ENCODE assay signal across 8 cellular contexts in genomic region chr18:25350561-25351201, GRCh38. TPM values are rescaled to one million over a fixed set of nuclear protein-coding genes. Genes with fewer than 3 reads are reported as not detected.
DNase-seq lines count a peak whose midpoint lies in the region; ATAC-seq, FAIRE-seq and TF ChIP-seq lines count a peak whose summit lies in the region.

No MANE protein-coding gene starts in this region.

- peaks cover 14% of the 10 kb centered on the region for H3K4me1 Mint-ChIP-seq in activated naive CD4-positive, alpha-beta T cell treated with anti-CD3 and anti-CD28 coated beads, Interleukin-2, amount 10 ng/mL, durations not matched to agents 7 days and 5 days
- peaks cover 8% of the 10 kb centered on the region for H3K4me1 Mint-ChIP-seq in activated naive CD8-positive, alpha-beta T cell treated with anti-CD3 and anti-CD28 coated beads for 36 hours

- H3K4me3 Mint-ChIP-seq in activated naive CD4-positive, alpha-beta T cell treated with anti-CD3 and anti-CD28 coated beads, Interleukin-2, amount 10 ng/mL, durations not matched to agents 7 days and 5 days: peak overlapping the region; percentile 70
- peak overlapping the region; percentile 80 for H3K4me3 Mint-ChIP-seq in activated naive CD8-positive, alpha-beta T cell treated with anti-CD3 and anti-CD28 coated beads for 36 hours

- TF ChIP-seq CTCF in cardiac muscle cell (IDR thresholded peaks at IDR 0.05; ENCODE audit: low read depth, low read length) (no peak), osteoblast (IDR thresholded peaks at IDR 0.05; ENCODE audit: extremely low read depth, low read depth, low read length) (no peak), D721Med (IDR thresholded peaks at IDR 0.05; ENCODE audit: insufficient read depth, missing control alignments) (no peak)

- H3K4me2 ChIP-seq in osteoblast (ENCODE audit: insufficient read depth, low read length): peak overlapping the region; percentile 94

- peaks cover 23% of the 10 kb centered on the region for H3K4me1 ChIP-seq in HUES64 (ENCODE audit: insufficient read depth, low read length)
- H3K4me1 ChIP-seq in cardiac muscle cell (ENCODE audit: low read depth): peaks cover 31% of the 10 kb centered on the region
- H3K4me1 ChIP-seq in osteoblast (ENCODE audit: insufficient read depth, low read length): peaks cover 4% of the 10 kb centered on the region

- no peaks in the 10 kb centered on the region for H4K20me1 ChIP-seq in osteoblast (ENCODE audit: insufficient read depth, low read length)

- DNase-seq in activated naive CD4-positive, alpha-beta T cell treated with anti-CD3 and anti-CD28 coated beads, Interleukin-2, amount 10 ng/mL, durations not matched to agents 7 days and 5 days: peak; percentile 34
- DNase-seq in activated naive CD4-positive, alpha-beta T cell (lab: John Stamatoyannopoulos, UW): no peak
- no peak for DNase-seq in activated naive CD8-positive, alpha-beta T cell treated with anti-CD3 and anti-CD28 coated beads for 36 hours
- DNase-seq in cardiac muscle cell (ENCODE audit: low read depth in 1 of 2, low spot score in 1 of 2) (peak; percentile 65 to 81), osteoblast (ENCODE audit: insufficient read length, low spot score, missing footprints) (peak; percentile 92), D721Med (ENCODE audit: insufficient read length, low spot score) (no peak)

- H3K9ac ChIP-seq in HUES64 (ENCODE audit: low read depth, low read length): peak overlapping the region; percentile 84

- H3K36me3 ChIP-seq in HUES64 (ENCODE audit: insufficient read depth, low read length): no peaks in the 10 kb centered on the region
- no peaks in the 10 kb centered on the region for H3K36me3 ChIP-seq in cardiac muscle cell
- no peaks in the 10 kb centered on the region for H3K36me3 ChIP-seq in osteoblast (ENCODE audit: insufficient read depth, low read length)

- CTCF ChIA-PET in activated naive CD4-positive, alpha-beta T cell treated with anti-CD3 and anti-CD28 coated beads, Interleukin-2, amount 10 ng/mL, durations not matched to agents 7 days and 5 days (lab: Charles Lee): no interaction called here

- under 1% methylated on average over 68 of the region's 73 CpGs for whole genome bisulfite sequencing in HUES64

- no peaks in the 10 kb centered on the region for H3K9me3 ChIP-seq in HUES64 (ENCODE audit: insufficient read depth, low read depth, low read length)
- no peaks in the 10 kb centered on the region for H3K9me3 ChIP-seq in cardiac muscle cell (ENCODE audit: low read depth)
- no peaks in the 10 kb centered on the region for H3K9me3 ChIP-seq in osteoblast (ENCODE audit: low read depth, low read length)

- no peaks in the 10 kb centered on the region for H3K9me3 Mint-ChIP-seq in activated naive CD4-positive, alpha-beta T cell treated with anti-CD3 and anti-CD28 coated beads, Interleukin-2, amount 10 ng/mL, durations not matched to agents 7 days and 5 days
- H3K9me3 Mint-ChIP-seq in activated naive CD8-positive, alpha-beta T cell treated with anti-CD3 and anti-CD28 coated beads for 36 hours: no peaks in the 10 kb centered on the region

- H3K27ac ChIP-seq in HUES64 (ENCODE audit: low read depth, low read length): peak overlapping the region; percentile 45
- peak overlapping the region; percentile 93 for H3K27ac ChIP-seq in cardiac muscle cell
- no peak overlapping the region for H3K27ac ChIP-seq in osteoblast (ENCODE audit: low read depth, low read length)

- H3K27me3 ChIP-seq in HUES64 (ENCODE audit: insufficient read depth, low read length) (peaks cover 69% of the 10 kb centered on the region), cardiac muscle cell (peaks cover 27% of the 10 kb centered on the region), osteoblast (ENCODE audit: insufficient read depth, low read length) (peaks cover 43% of the 10 kb centered on the region)

- peak overlapping the region; percentile 76 for H3K27ac Mint-ChIP-seq in activated naive CD4-positive, alpha-beta T cell treated with anti-CD3 and anti-CD28 coated beads, Interleukin-2, amount 10 ng/mL, durations not matched to agents 7 days and 5 days
- H3K27ac Mint-ChIP-seq in activated naive CD8-positive, alpha-beta T cell treated with anti-CD3 and anti-CD28 coated beads for 36 hours: no peak overlapping the region

- peak overlapping the region; percentile 88 for H2AFZ ChIP-seq in osteoblast (ENCODE audit: low read length)

- ATAC-seq in GM21786 (IDR thresholded peaks at IDR 0.05; ENCODE audit: unreplicated experiment): no peak

- peaks cover 59% of the 10 kb centered on the region for H3K27me3 Mint-ChIP-seq in activated naive CD4-positive, alpha-beta T cell treated with anti-CD3 and anti-CD28 coated beads, Interleukin-2, amount 10 ng/mL, durations not matched to agents 7 days and 5 days
- peaks cover 77% of the 10 kb centered on the region for H3K27me3 Mint-ChIP-seq in activated naive CD8-positive, alpha-beta T cell treated with anti-CD3 and anti-CD28 coated beads for 36 hours

- peaks cover 4% of the 10 kb centered on the region for H3K36me3 Mint-ChIP-seq in activated naive CD4-positive, alpha-beta T cell treated with anti-CD3 and anti-CD28 coated beads, Interleukin-2, amount 10 ng/mL, durations not matched to agents 7 days and 5 days
- no peaks in the 10 kb centered on the region for H3K36me3 Mint-ChIP-seq in activated naive CD8-positive, alpha-beta T cell treated with anti-CD3 and anti-CD28 coated beads for 36 hours

- H3K4me3 ChIP-seq in HUES64 (ENCODE audit: low read length): peak overlapping the region; percentile 94
- peak overlapping the region; percentile 96 for H3K4me3 ChIP-seq in cardiac muscle cell
- H3K4me3 ChIP-seq in osteoblast (ENCODE audit: insufficient read depth, low read length): peak overlapping the region; percentile 87

- FAIRE-seq in D721Med (lab: Jason Lieb, UNC): no peak

- H3K79me2 ChIP-seq in osteoblast (ENCODE audit: insufficient read depth, low read length): no peaks in the 10 kb centered on the region

RNA-seq across cellular contexts. Expression of gene ZNF521, which starts 1.3 kb away (rescaled TPM):
- 18.0 TPM for polyA plus RNA-seq in HUES64 (2013, experiment 1 of 2)
- 24.3 TPM for polyA plus RNA-seq in HUES64 (2013, experiment 2 of 2)
- not detected for total RNA-seq in activated naive CD8-positive, alpha-beta T cell treated with anti-CD3 and anti-CD28 coated beads for 36 hours
- total RNA-seq in cardiac muscle cell (152 and 442 TPM in 2 replicates), osteoblast (27.5 and 33.6 TPM in 2 replicates)
- 34.2 and 47.9 TPM in 2 replicates for polyA plus RNA-seq in cardiac muscle cell

Comparison
In these comparisons a context has a peak if more than half of its experiments do, and no peak if none do; other contexts are left out.
1. DNase-seq: peak in activated naive CD4-positive, alpha-beta T cell treated with anti-CD3 and anti-CD28 coated beads, Interleukin-2, amount 10 ng/mL, durations not matched to agents 7 days and 5 days (single experiment), cardiac muscle cell (2 of 2) and osteoblast (single experiment); none in activated naive CD4-positive, alpha-beta T cell (0 of 4), activated naive CD8-positive, alpha-beta T cell treated with anti-CD3 and anti-CD28 coated beads for 36 hours (single experiment) and D721Med (single experiment).
2. RNA of gene ZNF521, which starts 1.3 kb away (total RNA-seq): 152 to 442 TPM in cardiac muscle cell and 27.5 to 33.6 TPM in osteoblast; not detected in activated naive CD8-positive, alpha-beta T cell treated with anti-CD3 and anti-CD28 coated beads for 36 hours; every median in the first group is over 10 times any median in the second.
3. Peak in every context shown above with its lines, with median percentiles within 50 percentile points of each other: H3K4me3 ChIP-seq.